8 cellular contexts compared by ENCODE assay signal in the genomic region with DNA sequence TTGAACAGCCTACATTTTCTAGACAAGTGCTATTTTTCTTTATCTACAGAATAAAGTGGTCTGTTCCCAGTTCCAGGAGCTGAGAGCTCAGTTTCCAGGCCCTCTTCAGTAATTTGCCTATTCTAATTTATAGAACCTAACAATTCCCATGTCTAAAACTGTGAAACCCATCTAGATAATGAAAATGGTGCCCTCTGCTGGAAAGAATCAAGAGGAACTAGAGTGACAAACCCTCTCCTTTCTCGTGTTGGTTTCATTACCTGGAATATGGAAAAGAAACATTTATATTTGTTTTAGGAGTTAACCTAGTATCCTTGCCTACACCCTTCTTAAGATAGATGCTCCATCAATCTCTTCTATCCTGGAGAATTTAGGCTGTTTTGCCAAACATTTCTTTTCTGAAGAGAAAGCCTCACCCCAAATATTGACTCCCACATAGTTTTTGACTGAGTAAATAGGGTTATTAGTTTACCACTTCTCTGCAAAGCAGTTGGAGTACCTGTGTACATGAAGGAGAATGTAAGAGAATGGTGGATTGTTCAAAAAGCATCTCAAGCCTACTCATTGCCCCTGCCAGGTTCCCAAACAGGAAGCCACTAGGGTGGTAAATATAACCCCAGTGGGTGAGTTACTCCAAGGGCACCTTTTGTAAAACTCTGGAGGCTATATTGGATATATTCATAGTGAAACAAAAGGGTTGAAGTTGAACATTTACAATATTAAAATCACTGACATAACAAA.
A peak's percentile ranks its signal among the peaks of the same experiment; 100 is the strongest.
DNase-seq lines count a peak whose midpoint lies in the region; ATAC-seq and TF ChIP-seq lines count a peak whose summit lies in the region.

No MANE protein-coding gene starts in this region.

- peak; percentile 68 for TF ChIP-seq CTCF in 22Rv1 (IDR thresholded peaks at IDR 0.05)
- TF ChIP-seq CTCF in astrocyte of the spinal cord (IDR thresholded peaks at IDR 0.05; ENCODE audit: low read depth, low read length): peak; percentile 58

- H3K27ac ChIP-seq in 22Rv1: no peak overlapping the region

- peak; percentile 61 for DNase-seq in GM03348 (ENCODE audit: low spot score)
- DNase-seq in NCI-H510A (lab: John Stamatoyannopoulos, UW): peak; percentile 48
- DNase-seq in astrocyte of the spinal cord (ENCODE audit: low read depth, low spot score): peak; percentile 69
- peak; percentile 44 for DNase-seq in iPS DF 4.7 (ENCODE audit: extremely low read depth, low spot score)
- DNase-seq in stromal cell of bone marrow (ENCODE audit: low read depth): peak; percentile 34
- no peak for DNase-seq in activated CD4-positive, CD25-positive, alpha-beta regulatory T cell (lab: John Stamatoyannopoulos, UW)

- in situ Hi-C loops in astrocyte of the spinal cord (cut with HindIII; ENCODE audit: low sequenced_read_pairs): no loop called here

- ATAC-seq in HG03175 (IDR thresholded peaks at IDR 0.05; ENCODE audit: unreplicated experiment): peak; percentile 41

- no peak overlapping the region for H3K4me3 ChIP-seq in astrocyte of the spinal cord (ENCODE audit: low read depth, low read length)

Comparison
In these comparisons a context has a peak if more than half of its experiments do, and no peak if none do; other contexts are left out.
1. DNase-seq: peak in GM03348 (single experiment), NCI-H510A (single experiment), astrocyte of the spinal cord (single experiment), iPS DF 4.7 (single experiment) and stromal cell of bone marrow (single experiment); none in activated CD4-positive, CD25-positive, alpha-beta regulatory T cell (0 of 4).